ENCODE assay signal across 27 cellular contexts in genomic region chr5:55708732-55709131, GRCh38. TPM values are rescaled to one million over a fixed set of nuclear protein-coding genes. Genes with fewer than 3 reads are reported as not detected.
DNase-seq lines count a peak whose midpoint lies in the region; TF ChIP-seq lines count a peak whose summit lies in the region.
"Had no signal": no experiment of that assay in that cellular context is flagged by ENCODE, and none has a peak within 500 bp of the region (broad histone marks: within the 10 kb centered on the region; RNA-seq: fewer than 3 reads in every experiment).

No MANE protein-coding gene starts in this region.

- TF ChIP-seq CTCF in epithelial cell of esophagus (IDR thresholded peaks at IDR 0.05; ENCODE audit: insufficient read depth, low read depth, low read length, missing control alignments): no peak

- no peaks in the 10 kb centered on the region for H4K20me1 ChIP-seq in GM23248 (ENCODE audit: insufficient read depth)

- peaks cover 7% of the 10 kb centered on the region; the same call in 1 of the 2 replicates for H3K36me3 ChIP-seq in GM23248 (ENCODE audit: low read depth)

- in situ Hi-C loops in GM23248 (cut with MboI): no loop called here

- H2AFZ ChIP-seq in GM23248: no peak overlapping the region
- H2AFZ ChIP-seq: PC-9 had no signal

- no peak overlapping the region for H3K9ac ChIP-seq in GM23248

- H3K79me2 ChIP-seq in GM23248 (ENCODE audit: insufficient read depth): peaks cover 60% of the 10 kb centered on the region

- H3K4me2 ChIP-seq in GM23248 (ENCODE audit: unreplicated experiment): no peak overlapping the region
- H3K4me2 ChIP-seq: PC-9 had no signal

- H3K4me3 ChIP-seq in GM23248: no peak overlapping the region
- no peak overlapping the region for H3K4me3 ChIP-seq in epithelial cell of esophagus (ENCODE audit: low read length)
- H3K4me3 ChIP-seq: heart left ventricle, PC-9, psoas muscle, skin epidermis, tibial nerve had no signal

- H3K9me2 ChIP-seq in GM23248 (ENCODE audit: insufficient read depth): no peaks in the 10 kb centered on the region

- H3K9me3 ChIP-seq in GM23248 (ENCODE audit: low read depth): no peaks in the 10 kb centered on the region
- H3K9me3 ChIP-seq: heart left ventricle, psoas muscle, tibial nerve had no signal

- H3K27ac ChIP-seq in GM23248: no peak overlapping the region
- H3K27ac ChIP-seq: heart left ventricle, PC-9, psoas muscle, skin epidermis, tibial nerve had no signal

- DNase-seq in AG08396 (ENCODE audit: low spot score) (peak; percentile 14), GM23248 (peak; percentile 37), RKO (ENCODE audit: low spot score) (peak; percentile 77), epithelial cell of esophagus (ENCODE audit: low read depth) (peak; percentile 82), A172 (ENCODE audit: low spot score) (no peak), NCI-H345 treated with DMSO at 0.1 percent for 48 hours (lab: John Stamatoyannopoulos, UW; ENCODE audit: unreplicated experiment) (no peak), NCI-H2171 (lab: John Stamatoyannopoulos, UW) (no peak)
- DNase-seq in central memory CD4-positive, alpha-beta T cell: no peak
- DNase-seq: activated CD8-positive, alpha-beta T cell treated with anti-CD3 and anti-CD28 coated beads for 36 hours; activated naive CD4-positive, alpha-beta T cell treated with Interleukin-2 at 50 U/mL for 16 hours; aorta; CD8-positive, alpha-beta memory T cell; DMS79; effector memory CD8-positive, alpha-beta T cell; heart left ventricle; left ventricle myocardium superior; NCI-H1694; NCI-H345; PC-9; psoas muscle; stimulated activated CD4-positive, alpha-beta T cell treated with anti-CD3 and anti-CD28 coated beads, Interleukin-2, amount 100 ng/mL, for 24 hours; stimulated activated naive CD4-positive, alpha-beta T cell treated with Interleukin-2 at 50 U/mL for 16 hours had no signal

- H3F3A ChIP-seq in GM23248 (ENCODE audit: insufficient read depth): no peaks in the 10 kb centered on the region

- H3K27me3 ChIP-seq in GM23248 (replicated peaks; ENCODE audit: insufficient read depth): no peaks in the 10 kb centered on the region
- H3K27me3 ChIP-seq: heart left ventricle, tibial nerve had no signal

- H3K4me1 ChIP-seq in GM23248 (ENCODE audit: insufficient read depth): peaks cover 16% of the 10 kb centered on the region

RNA-seq across cellular contexts. Expression of gene SLC38A9, which starts 3.4 kb away (rescaled TPM):
- total RNA-seq in GM23248 (2014; rRNA removed; shearing (Covaris generic)): 23.8 and 43.6 TPM in 2 replicates
- polyA plus RNA-seq in GM23248 (2016; fragmentation: Nextera tagmentation; extraction: Ambion mirVana): 15.5 and 17.0 TPM in 2 replicates
- total RNA-seq in A172 (2014; rRNA removed; shearing (Covaris generic)): 30.2 and 33.1 TPM in 2 replicates

RNA-seq across cellular contexts. Expression of gene DDX4, which starts 29.1 kb away (rescaled TPM):
- total RNA-seq in GM23248 (2014; rRNA removed; shearing (Covaris generic)): not detected in 2 replicates
- not detected in 2 replicates for polyA plus RNA-seq in GM23248 (2016; fragmentation: Nextera tagmentation; extraction: Ambion mirVana)
- not detected in 2 replicates for total RNA-seq in A172 (2014; rRNA removed; shearing (Covaris generic))
- total RNA-seq: activated CD8-positive, alpha-beta T cell treated with anti-CD3 and anti-CD28 coated beads for 36 hours; aorta; CD8-positive, alpha-beta memory T cell; fibroblast of lung; heart left ventricle; left ventricle myocardium superior; mononuclear cell; PC-9; SK-MEL-5 had no signal
- polyA plus RNA-seq: aorta; CD8-positive, alpha-beta memory T cell; fibroblast of lung; heart left ventricle had no signal

Comparison
In these comparisons a context has a peak if more than half of its experiments do, and no peak if none do; other contexts are left out.
1. DNase-seq: peak in AG08396 (single experiment), GM23248 (single experiment), RKO (single experiment) and epithelial cell of esophagus (single experiment); none in central memory CD4-positive, alpha-beta T cell (single experiment), A172 (single experiment), NCI-H345 treated with DMSO at 0.1 percent for 48 hours (single experiment) and NCI-H2171 (single experiment).